ENCODE assay signal across 7 cellular contexts in the genomic region with DNA sequence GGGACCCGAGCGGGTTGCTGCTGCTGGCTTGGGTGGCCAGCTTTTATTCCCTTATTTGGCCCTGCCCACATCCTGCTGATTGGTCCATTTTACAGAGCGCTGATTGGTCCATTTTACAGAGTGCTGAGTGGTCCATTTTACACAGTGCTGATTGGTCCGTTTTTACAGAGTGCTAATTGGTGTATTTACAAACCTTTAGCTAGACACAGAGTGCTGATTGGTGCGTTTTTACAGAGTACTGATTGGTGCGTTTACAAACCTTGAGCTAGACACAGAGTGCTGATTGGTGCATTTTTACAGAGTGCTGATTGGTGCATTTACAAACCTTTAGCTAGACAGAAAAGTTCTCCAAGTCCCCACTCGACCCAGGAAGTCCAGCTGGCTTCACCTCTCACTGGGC. TPM values are rescaled to one million over a fixed set of nuclear protein-coding genes. Genes with fewer than 3 reads are reported as not detected.
DNase-seq lines count a peak whose midpoint lies in the region; ATAC-seq, FAIRE-seq and TF ChIP-seq lines count a peak whose summit lies in the region.
"Not testable (repeated sequence)": the region's sequence is repeated elsewhere in the genome, so short reads cannot be mapped to it uniquely, and the experiment has no call there.
"Had no signal": no experiment of that assay in that cellular context is flagged by ENCODE, and none has a peak within 500 bp of the region (broad histone marks: within the 10 kb centered on the region; RNA-seq: fewer than 3 reads in every experiment).

No MANE protein-coding gene starts in this region.

- H3K9ac ChIP-seq in K562 (ENCODE audit: insufficient read depth in 1 of 2, low read depth in 2 of 2, low read length in 2 of 2), result not testable (repeated sequence)

- not testable (repeated sequence) for H3K4me1 ChIP-seq in A549; K562 (replicated peaks in 1 of 2; ENCODE audit: control insufficient read depth in 2 of 2, insufficient read depth in 2 of 2, low read length in 2 of 2)

- not testable (repeated sequence) for H3K4me3 ChIP-seq in A549, K562

- peaks cover 95% of the 10 kb centered on the region for H3K36me3 ChIP-seq in K562 (ENCODE audit: control insufficient read depth, insufficient read depth, low read length)

- TF ChIP-seq CTCF in A549 (IDR thresholded peaks at IDR 0.05); CD4-positive, alpha-beta T cell (IDR thresholded peaks at IDR 0.05); K562 (IDR thresholded peaks at IDR 0.05 in 2 of 3, conservative IDR thresholded peaks at IDR 0.05 in 1 of 3; ENCODE audit: insufficient read depth in 2 of 3, low read depth in 1 of 3, low read length in 3 of 3): not testable (repeated sequence)

- not testable (repeated sequence) for TF ChIP-seq RAD21 in A549 (conservative IDR thresholded peaks at IDR 0.05 in 1 of 2, IDR thresholded peaks at IDR 0.05 in 1 of 2); K562 (CRISPR knock-in tag; conservative IDR thresholded peaks at IDR 0.05 in 1 of 2, IDR thresholded peaks at IDR 0.05 in 1 of 2)

- ATAC-seq in A549; CD4-positive, alpha-beta T cell (ENCODE audit: poor library complexity); K562: not testable (repeated sequence)

- not testable (repeated sequence) for H3K27me3 ChIP-seq in CD4-positive, alpha-beta T cell (ENCODE audit: control insufficient read depth, insufficient read depth, low read length); K562 (ENCODE audit: control insufficient read depth in 2 of 2, insufficient read depth in 2 of 2, low read length in 2 of 2)

- H3K9me3 Mint-ChIP-seq in CD4-positive, alpha-beta T cell, result not testable (repeated sequence)

- intact Hi-C loops in CD4-positive, alpha-beta T cell (cut with DNase I, micrococcal nuclease); K562 (cut with micrococcal nuclease): not testable (repeated sequence)

- not testable (repeated sequence) for H3K27ac Mint-ChIP-seq in CD4-positive, alpha-beta T cell

- CTCF ChIA-PET in A549 (lab: Yijun Ruan, JAX), result interaction anchor here (0.6 to 4.0 kb wide), 7 partner anchors 8 to 276 kb away, joined by 3 to 13 read pairs (median 3); partner anchors contain the start of genes NUDT19 and RGS9BP
- CTCF ChIA-PET in CD4-positive, alpha-beta T cell (lab: Charles Lee), result interaction anchor here (0.6 kb wide), 1 partner anchor 483 kb away, joined by 4 read pairs; no protein-coding TSS in a partner anchor
- CTCF ChIA-PET in K562 (lab: Yijun Ruan, JAX; ENCODE audit: low intra/inter-chr PET ratio), result not testable (repeated sequence)

- not testable (repeated sequence) for TF ChIP-seq EP300 in A549 (IDR thresholded peaks at IDR 0.05); K562 (IDR thresholded peaks at IDR 0.05; ENCODE audit: low read length)

- not testable (repeated sequence) for H3K27me3 Mint-ChIP-seq in CD4-positive, alpha-beta T cell

- H3K79me2 ChIP-seq in K562 (ENCODE audit: control insufficient read depth, insufficient read depth, low read length), result peaks cover 78% of the 10 kb centered on the region

- peaks cover 92% of the 10 kb centered on the region for H3K36me3 Mint-ChIP-seq in CD4-positive, alpha-beta T cell (ENCODE audit: low read depth)

- TF ChIP-seq POLR2A in A549 (IDR thresholded peaks at IDR 0.05; ENCODE audit: low read length); K562 (conservative IDR thresholded peaks at IDR 0.05): not testable (repeated sequence)

- peak overlapping the region; percentile 11 for H3K4me3 Mint-ChIP-seq in CD4-positive, alpha-beta T cell

- H3K27ac ChIP-seq in A549; CD4-positive, alpha-beta T cell (ENCODE audit: low read depth, low read length); K562 (ENCODE audit: extremely low read depth, low read depth, low read length): not testable (repeated sequence)
- peak overlapping the region; percentile 39 for H3K27ac ChIP-seq in epithelial cell of prostate

- POLR2A ChIA-PET in A549 (lab: Yijun Ruan, JAX) (interaction anchor here (1.7 kb wide), 1 partner anchor 9 kb away, joined by 11 read pairs; the partner anchor contains the start of gene NUDT19), K562 (lab: Yijun Ruan, JAX) (interaction anchor here (0.6 to 2.6 kb wide), 3 partner anchors 12 to 211 kb away, joined by 3 to 13 read pairs (median 3); no protein-coding TSS in a partner anchor)
- POLR2A ChIA-PET in CD4-positive, alpha-beta T cell (lab: Charles Lee), result interaction anchor here (1.2 kb wide), 1 partner anchor 24 kb away, joined by 5 read pairs; no protein-coding TSS in a partner anchor

- peaks cover 47% of the 10 kb centered on the region for H3K4me1 Mint-ChIP-seq in CD4-positive, alpha-beta T cell (ENCODE audit: low read depth)

- not testable (repeated sequence) for H3K9me1 ChIP-seq in K562 (ENCODE audit: control insufficient read depth, insufficient read depth, low read length)

- not testable (repeated sequence) for H4K20me1 ChIP-seq in K562 (replicated peaks; ENCODE audit: control insufficient read depth, insufficient read depth, low read length)

- H2AFZ ChIP-seq in K562 (ENCODE audit: low read depth, low read length), result not testable (repeated sequence)

- not testable (repeated sequence) for DNase-seq in A549 (ENCODE audit: low read depth in 1 of 2, low spot score in 1 of 2); CD4-positive, alpha-beta T cell; K562 (ENCODE audit: extremely low read depth in 1 of 4, low spot score in 3 of 4); epithelial cell of prostate (ENCODE audit: low read depth, low spot score)
- DNase-seq in NAMALWA (ENCODE audit: low spot score) (peak; percentile 20), T1000 (lab: John Stamatoyannopoulos, UW) (peak; percentile 18)

- H3K4me2 ChIP-seq in A549; K562 (ENCODE audit: insufficient read depth, low read length): not testable (repeated sequence)

- in situ Hi-C loops in K562 (cut with MboI), result not testable (repeated sequence)

- FAIRE-seq in A549 (lab: Jason Lieb, UNC); K562 (lab: Jason Lieb, UNC): not testable (repeated sequence)

- BruUV-seq in K562 (replicated peaks; lab: Mats Ljungman, UMichigan), result not testable (repeated sequence)

- H3K9me3 ChIP-seq in A549 (peaks cover 27% of the 10 kb centered on the region), K562 (replicated peaks; ENCODE audit: control insufficient read depth, insufficient read depth, low read depth, low read length) (peaks cover 25% of the 10 kb centered on the region; the same call in 1 of the 2 replicates)
- H3K9me3 ChIP-seq in CD4-positive, alpha-beta T cell (ENCODE audit: control insufficient read depth, low read length), result peaks cover 11% of the 10 kb centered on the region

- WGBS in A549 (ENCODE audit: missing lambda C conversion rate), result 82% methylated on average over 7 of the region's 7 CpGs
- WGBS in K562 (ENCODE audit: insufficient coverage, low coverage, missing lambda C conversion rate), result 97% methylated on average over 7 of the region's 7 CpGs

RNA-seq across cellular contexts. Expression of gene NUDT19, which starts 8.5 kb away (rescaled TPM):
- polyA plus RNA-seq in A549 (2011; rRNA removed), result 28.3 and 32.6 TPM in 2 replicates
- 17.3 and 28.0 TPM in 2 replicates for polyA plus RNA-seq in A549 (2012; cell fraction: cytosol; rRNA removed)
- 17.5 and 20.1 TPM in 2 replicates for polyA plus RNA-seq in A549 (2012; cell fraction: nucleus; rRNA removed)
- polyA plus RNA-seq in A549 (2017; fragmentation: RNase III; extraction: RNeasy Plus Mini Kit Qiagen cat#74134 plus additional on column Dnase treatment), result 30.1 to 31.1 TPM (median 30.5 TPM) in 3 replicates
- 14.6 and 19.4 TPM in 2 replicates for polyA minus RNA-seq in A549 (2011; rRNA and poly(A)+ RNA removed)
- 1 to 10 TPM; 7.9 to 8.2 TPM for total RNA-seq in CD4-positive, alpha-beta T cell
- 12.2 and 13.0 TPM in 2 replicates for total RNA-seq in K562 (2011; cell fraction: chromatin; rRNA removed; ENCODE audit: low replicate concordance)
- 12.4 and 16.3 TPM in 2 replicates for total RNA-seq in K562 (2011; cell fraction: nucleolus; rRNA removed)
- total RNA-seq in K562 (2011; cell fraction: nucleoplasm; rRNA removed), result 14.6 and 19.5 TPM in 2 replicates
- total RNA-seq in K562 (2014; rRNA removed), result 14.9 and 23.0 TPM in 2 replicates
- 13.5 and 13.8 TPM in 2 replicates for total RNA-seq in K562 (2014; rRNA removed; fragmentation: Illumina TruSeq; extraction: Trizol)
- total RNA-seq in K562 (2015; rRNA removed; fragmentation: Illumina TruSeq; extraction: Trizol), result 13.8 and 14.4 TPM in 2 replicates
- total RNA-seq in K562 (2021), result 24.1 and 24.8 TPM in 2 replicates
- 9.6 and 10.4 TPM in 2 replicates for polyA plus RNA-seq in K562 (2011; rRNA removed)
- 8.6 and 10.8 TPM in 2 replicates for polyA plus RNA-seq in K562 (2011; cell fraction: cytosol; rRNA removed)
- 4.9 and 6.9 TPM in 2 replicates for polyA plus RNA-seq in K562 (2011; cell fraction: nucleus; rRNA removed)
- polyA plus RNA-seq in K562 (2012), result 11.7 and 12.1 TPM in 2 replicates
- 11.6 and 12.3 TPM in 2 replicates for polyA plus RNA-seq in K562 (2014; fragmentation: Illumina TruSeq; extraction: Trizol)
- 10 to 100 TPM; 28.2 to 38.6 TPM for polyA plus RNA-seq in K562 (2014; fragmentation: Nextera tagmentation; extraction: Ambion mirVana)
- 9.7 TPM in 2 replicates for polyA plus RNA-seq in K562 (2014; rRNA removed)
- 7.7 and 10.1 TPM in 2 replicates for polyA minus RNA-seq in K562 (2011; rRNA and poly(A)+ RNA removed)
- 15.2 and 15.6 TPM in 2 replicates for polyA minus RNA-seq in K562 (2011; cell fraction: cytosol; rRNA and poly(A)+ RNA removed)
- polyA minus RNA-seq in K562 (2011; cell fraction: nucleus; rRNA and poly(A)+ RNA removed), result 9.9 and 11.7 TPM in 2 replicates

RNA-seq across cellular contexts. Expression of gene TDRD12, which starts 19.4 kb away (rescaled TPM):
- polyA plus RNA-seq in A549 (2011; rRNA removed) (0.19 and 0.20 TPM in 2 replicates), A549 (2017; fragmentation: RNase III; extraction: RNeasy Plus Mini Kit Qiagen cat#74134 plus additional on column Dnase treatment) (0.21 to 0.53 TPM (median 0.34 TPM) in 3 replicates), K562 (2011; rRNA removed) (0.03 and 0.07 TPM in 2 replicates), K562 (2014; fragmentation: Illumina TruSeq; extraction: Trizol) (not detected in 2 replicates), K562 (2014; fragmentation: Nextera tagmentation; extraction: Ambion mirVana) (not detected), K562 (2014; rRNA removed) (not detected in 2 replicates)
- polyA plus RNA-seq in A549 (2012; cell fraction: cytosol; rRNA removed), result 0.05 and 0.13 TPM in 2 replicates
- polyA plus RNA-seq in A549 (2012; cell fraction: nucleus; rRNA removed), result 0.11 and 0.24 TPM in 2 replicates
- 0.10 and 0.12 TPM in 2 replicates for polyA minus RNA-seq in A549 (2011; rRNA and poly(A)+ RNA removed)
- under 1 TPM; 0.14 to 0.22 TPM for total RNA-seq in CD4-positive, alpha-beta T cell
- total RNA-seq in K562 (2011; cell fraction: chromatin; rRNA removed; ENCODE audit: low replicate concordance), result not detected in 2 replicates
- total RNA-seq in K562 (2011; cell fraction: nucleolus; rRNA removed), result not detected in 2 replicates
- not detected in 2 replicates for total RNA-seq in K562 (2011; cell fraction: nucleoplasm; rRNA removed)
- total RNA-seq in K562 (2014; rRNA removed) (not detected in 2 replicates), K562 (2014; rRNA removed; fragmentation: Illumina TruSeq; extraction: Trizol) (not detected in 2 replicates), K562 (2015; rRNA removed; fragmentation: Illumina TruSeq; extraction: Trizol) (not detected in 2 replicates), K562 (2021) (not detected in 2 replicates)
- polyA plus RNA-seq in K562 (2011; cell fraction: cytosol; rRNA removed), result not detected in 2 replicates
- not detected in 2 replicates for polyA plus RNA-seq in K562 (2011; cell fraction: nucleus; rRNA removed)
- polyA plus RNA-seq in K562 (2012), result 0.05 TPM in 1 of 2 replicates, not detected in the other
- polyA minus RNA-seq in K562 (2011; rRNA and poly(A)+ RNA removed), result not detected in 2 replicates
- not detected in 2 replicates for polyA minus RNA-seq in K562 (2011; cell fraction: cytosol; rRNA and poly(A)+ RNA removed)
- polyA minus RNA-seq in K562 (2011; cell fraction: nucleus; rRNA and poly(A)+ RNA removed), result not detected in 2 replicates
- total RNA-seq: GM12878 had no signal

RNA-seq across cellular contexts. Expression of gene RGS9BP, which starts 24.5 kb away (rescaled TPM):
- polyA plus RNA-seq in A549 (2011; rRNA removed) (0.17 and 0.20 TPM in 2 replicates), A549 (2017; fragmentation: RNase III; extraction: RNeasy Plus Mini Kit Qiagen cat#74134 plus additional on column Dnase treatment) (0.30 to 0.46 TPM (median 0.41 TPM) in 3 replicates), K562 (2011; rRNA removed) (0.24 and 0.31 TPM in 2 replicates), K562 (2014; fragmentation: Illumina TruSeq; extraction: Trizol) (0.28 and 0.47 TPM in 2 replicates), K562 (2014; fragmentation: Nextera tagmentation; extraction: Ambion mirVana) (under 1 TPM; 0.03 to 0.04 TPM), K562 (2014; rRNA removed) (0.49 and 1.2 TPM in 2 replicates)
- 0.20 and 0.32 TPM in 2 replicates for polyA plus RNA-seq in A549 (2012; cell fraction: cytosol; rRNA removed)
- polyA plus RNA-seq in A549 (2012; cell fraction: nucleus; rRNA removed), result 0.20 and 0.29 TPM in 2 replicates
- 0.24 and 0.41 TPM in 2 replicates for polyA minus RNA-seq in A549 (2011; rRNA and poly(A)+ RNA removed)
- total RNA-seq in CD4-positive, alpha-beta T cell, result under 1 TPM in 1 of 2 experiments, not detected in 1; 0.14 TPM
- 0.14 and 0.72 TPM in 2 replicates for total RNA-seq in K562 (2011; cell fraction: chromatin; rRNA removed; ENCODE audit: low replicate concordance)
- total RNA-seq in K562 (2011; cell fraction: nucleolus; rRNA removed), result 0.83 and 1.7 TPM in 2 replicates
- total RNA-seq in K562 (2011; cell fraction: nucleoplasm; rRNA removed), result 0.61 and 0.66 TPM in 2 replicates
- total RNA-seq in K562 (2014; rRNA removed) (1.3 and 1.5 TPM in 2 replicates), K562 (2014; rRNA removed; fragmentation: Illumina TruSeq; extraction: Trizol) (0.41 and 0.58 TPM in 2 replicates), K562 (2015; rRNA removed; fragmentation: Illumina TruSeq; extraction: Trizol) (0.83 and 1.1 TPM in 2 replicates), K562 (2021) (1.2 TPM in 2 replicates)
- 0.21 and 0.58 TPM in 2 replicates for polyA plus RNA-seq in K562 (2011; cell fraction: cytosol; rRNA removed)
- polyA plus RNA-seq in K562 (2011; cell fraction: nucleus; rRNA removed), result 0.37 and 0.40 TPM in 2 replicates
- 0.57 and 0.64 TPM in 2 replicates for polyA plus RNA-seq in K562 (2012)
- 0.33 and 0.42 TPM in 2 replicates for polyA minus RNA-seq in K562 (2011; rRNA and poly(A)+ RNA removed)
- 0.67 TPM in 1 of 2 replicates, not detected in the other for polyA minus RNA-seq in K562 (2011; cell fraction: cytosol; rRNA and poly(A)+ RNA removed)
- polyA minus RNA-seq in K562 (2011; cell fraction: nucleus; rRNA and poly(A)+ RNA removed), result 0.67 and 1.00 TPM in 2 replicates

RNA-seq across cellular contexts. Expression of gene ANKRD27, which starts 25.1 kb away (rescaled TPM):
- polyA plus RNA-seq in A549 (2011; rRNA removed) (60.8 and 62.1 TPM in 2 replicates), A549 (2017; fragmentation: RNase III; extraction: RNeasy Plus Mini Kit Qiagen cat#74134 plus additional on column Dnase treatment) (23.1 to 23.7 TPM (median 23.1 TPM) in 3 replicates), K562 (2011; rRNA removed) (61.4 and 67.2 TPM in 2 replicates), K562 (2014; fragmentation: Illumina TruSeq; extraction: Trizol) (54.3 and 60.2 TPM in 2 replicates), K562 (2014; fragmentation: Nextera tagmentation; extraction: Ambion mirVana) (1 to 10 TPM; 5.3 to 7.2 TPM), K562 (2014; rRNA removed) (46.7 and 54.2 TPM in 2 replicates)
- polyA plus RNA-seq in A549 (2012; cell fraction: cytosol; rRNA removed), result 28.2 and 30.5 TPM in 2 replicates
- polyA plus RNA-seq in A549 (2012; cell fraction: nucleus; rRNA removed), result 38.1 and 46.2 TPM in 2 replicates
- polyA minus RNA-seq in A549 (2011; rRNA and poly(A)+ RNA removed), result 58.2 and 61.0 TPM in 2 replicates
- 10 to 100 TPM; 16.5 to 17.6 TPM for total RNA-seq in CD4-positive, alpha-beta T cell
- 164 and 173 TPM in 2 replicates for total RNA-seq in K562 (2011; cell fraction: chromatin; rRNA removed; ENCODE audit: low replicate concordance)
- 94.1 and 96.4 TPM in 2 replicates for total RNA-seq in K562 (2011; cell fraction: nucleolus; rRNA removed)
- total RNA-seq in K562 (2011; cell fraction: nucleoplasm; rRNA removed), result 75.4 and 97.2 TPM in 2 replicates
- total RNA-seq in K562 (2014; rRNA removed) (42.2 and 48.9 TPM in 2 replicates), K562 (2014; rRNA removed; fragmentation: Illumina TruSeq; extraction: Trizol) (52.4 and 56.9 TPM in 2 replicates), K562 (2015; rRNA removed; fragmentation: Illumina TruSeq; extraction: Trizol) (64.0 and 66.2 TPM in 2 replicates), K562 (2021) (71.3 and 74.0 TPM in 2 replicates)
- 35.5 and 45.2 TPM in 2 replicates for polyA plus RNA-seq in K562 (2011; cell fraction: cytosol; rRNA removed)
- polyA plus RNA-seq in K562 (2011; cell fraction: nucleus; rRNA removed), result 59.3 and 73.4 TPM in 2 replicates
- polyA plus RNA-seq in K562 (2012), result 52.4 and 57.0 TPM in 2 replicates
- polyA minus RNA-seq in K562 (2011; rRNA and poly(A)+ RNA removed), result 97.7 and 99.1 TPM in 2 replicates
- 33.7 and 42.9 TPM in 2 replicates for polyA minus RNA-seq in K562 (2011; cell fraction: cytosol; rRNA and poly(A)+ RNA removed)
- polyA minus RNA-seq in K562 (2011; cell fraction: nucleus; rRNA and poly(A)+ RNA removed), result 35.9 and 75.0 TPM in 2 replicates
